ENCODE assay signal across 1 cellular context in the genomic region with DNA sequence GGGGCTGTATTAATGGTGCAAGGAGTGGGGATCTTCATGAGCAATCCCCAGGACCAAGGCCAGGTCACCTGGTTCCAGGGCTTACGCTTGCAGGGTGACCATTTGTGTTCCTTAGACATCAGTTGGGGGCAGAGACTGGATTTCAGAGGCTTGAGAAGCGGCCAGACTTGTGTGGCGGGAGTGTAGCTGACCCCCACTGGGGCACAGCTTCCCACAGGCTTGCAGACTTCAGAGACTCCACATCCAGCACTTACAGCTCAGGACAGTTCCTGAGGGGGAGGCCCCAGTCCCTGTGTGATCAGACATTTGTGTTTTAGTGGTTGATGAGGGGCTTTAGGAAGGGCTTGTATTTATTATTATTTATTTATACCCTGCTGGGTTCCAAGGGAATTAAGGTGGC.
TF ChIP-seq lines count a peak whose summit lies in the region.

No MANE protein-coding gene starts in this region.

TF ChIP-seq in GM23338, 12 proteins besides CTCF, POLR2A, EP300 and RAD21 (continued from another document):
- TF ChIP-seq, protein P1, sequence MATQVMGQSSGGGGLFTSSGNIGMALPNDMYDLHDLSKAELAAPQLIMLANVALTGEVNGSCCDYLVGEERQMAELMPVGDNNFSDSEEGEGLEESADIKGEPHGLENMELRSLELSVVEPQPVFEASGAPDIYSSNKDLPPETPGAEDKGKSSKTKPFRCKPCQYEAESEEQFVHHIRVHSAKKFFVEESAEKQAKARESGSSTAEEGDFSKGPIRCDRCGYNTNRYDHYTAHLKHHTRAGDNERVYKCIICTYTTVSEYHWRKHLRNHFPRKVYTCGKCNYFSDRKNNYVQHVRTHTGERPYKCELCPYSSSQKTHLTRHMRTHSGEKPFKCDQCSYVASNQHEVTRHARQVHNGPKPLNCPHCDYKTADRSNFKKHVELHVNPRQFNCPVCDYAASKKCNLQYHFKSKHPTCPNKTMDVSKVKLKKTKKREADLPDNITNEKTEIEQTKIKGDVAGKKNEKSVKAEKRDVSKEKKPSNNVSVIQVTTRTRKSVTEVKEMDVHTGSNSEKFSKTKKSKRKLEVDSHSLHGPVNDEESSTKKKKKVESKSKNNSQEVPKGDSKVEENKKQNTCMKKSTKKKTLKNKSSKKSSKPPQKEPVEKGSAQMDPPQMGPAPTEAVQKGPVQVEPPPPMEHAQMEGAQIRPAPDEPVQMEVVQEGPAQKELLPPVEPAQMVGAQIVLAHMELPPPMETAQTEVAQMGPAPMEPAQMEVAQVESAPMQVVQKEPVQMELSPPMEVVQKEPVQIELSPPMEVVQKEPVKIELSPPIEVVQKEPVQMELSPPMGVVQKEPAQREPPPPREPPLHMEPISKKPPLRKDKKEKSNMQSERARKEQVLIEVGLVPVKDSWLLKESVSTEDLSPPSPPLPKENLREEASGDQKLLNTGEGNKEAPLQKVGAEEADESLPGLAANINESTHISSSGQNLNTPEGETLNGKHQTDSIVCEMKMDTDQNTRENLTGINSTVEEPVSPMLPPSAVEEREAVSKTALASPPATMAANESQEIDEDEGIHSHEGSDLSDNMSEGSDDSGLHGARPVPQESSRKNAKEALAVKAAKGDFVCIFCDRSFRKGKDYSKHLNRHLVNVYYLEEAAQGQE (IDR thresholded peaks at IDR 0.05; ENCODE audit: unreplicated experiment): no peak
- TF ChIP-seq JUNB (IDR thresholded peaks at IDR 0.05; ENCODE audit: unreplicated experiment) (no peak), EZH2phosphoT487 (IDR thresholded peaks at IDR 0.05; ENCODE audit: unreplicated experiment) (no peak)
- TF ChIP-seq, protein P2, sequence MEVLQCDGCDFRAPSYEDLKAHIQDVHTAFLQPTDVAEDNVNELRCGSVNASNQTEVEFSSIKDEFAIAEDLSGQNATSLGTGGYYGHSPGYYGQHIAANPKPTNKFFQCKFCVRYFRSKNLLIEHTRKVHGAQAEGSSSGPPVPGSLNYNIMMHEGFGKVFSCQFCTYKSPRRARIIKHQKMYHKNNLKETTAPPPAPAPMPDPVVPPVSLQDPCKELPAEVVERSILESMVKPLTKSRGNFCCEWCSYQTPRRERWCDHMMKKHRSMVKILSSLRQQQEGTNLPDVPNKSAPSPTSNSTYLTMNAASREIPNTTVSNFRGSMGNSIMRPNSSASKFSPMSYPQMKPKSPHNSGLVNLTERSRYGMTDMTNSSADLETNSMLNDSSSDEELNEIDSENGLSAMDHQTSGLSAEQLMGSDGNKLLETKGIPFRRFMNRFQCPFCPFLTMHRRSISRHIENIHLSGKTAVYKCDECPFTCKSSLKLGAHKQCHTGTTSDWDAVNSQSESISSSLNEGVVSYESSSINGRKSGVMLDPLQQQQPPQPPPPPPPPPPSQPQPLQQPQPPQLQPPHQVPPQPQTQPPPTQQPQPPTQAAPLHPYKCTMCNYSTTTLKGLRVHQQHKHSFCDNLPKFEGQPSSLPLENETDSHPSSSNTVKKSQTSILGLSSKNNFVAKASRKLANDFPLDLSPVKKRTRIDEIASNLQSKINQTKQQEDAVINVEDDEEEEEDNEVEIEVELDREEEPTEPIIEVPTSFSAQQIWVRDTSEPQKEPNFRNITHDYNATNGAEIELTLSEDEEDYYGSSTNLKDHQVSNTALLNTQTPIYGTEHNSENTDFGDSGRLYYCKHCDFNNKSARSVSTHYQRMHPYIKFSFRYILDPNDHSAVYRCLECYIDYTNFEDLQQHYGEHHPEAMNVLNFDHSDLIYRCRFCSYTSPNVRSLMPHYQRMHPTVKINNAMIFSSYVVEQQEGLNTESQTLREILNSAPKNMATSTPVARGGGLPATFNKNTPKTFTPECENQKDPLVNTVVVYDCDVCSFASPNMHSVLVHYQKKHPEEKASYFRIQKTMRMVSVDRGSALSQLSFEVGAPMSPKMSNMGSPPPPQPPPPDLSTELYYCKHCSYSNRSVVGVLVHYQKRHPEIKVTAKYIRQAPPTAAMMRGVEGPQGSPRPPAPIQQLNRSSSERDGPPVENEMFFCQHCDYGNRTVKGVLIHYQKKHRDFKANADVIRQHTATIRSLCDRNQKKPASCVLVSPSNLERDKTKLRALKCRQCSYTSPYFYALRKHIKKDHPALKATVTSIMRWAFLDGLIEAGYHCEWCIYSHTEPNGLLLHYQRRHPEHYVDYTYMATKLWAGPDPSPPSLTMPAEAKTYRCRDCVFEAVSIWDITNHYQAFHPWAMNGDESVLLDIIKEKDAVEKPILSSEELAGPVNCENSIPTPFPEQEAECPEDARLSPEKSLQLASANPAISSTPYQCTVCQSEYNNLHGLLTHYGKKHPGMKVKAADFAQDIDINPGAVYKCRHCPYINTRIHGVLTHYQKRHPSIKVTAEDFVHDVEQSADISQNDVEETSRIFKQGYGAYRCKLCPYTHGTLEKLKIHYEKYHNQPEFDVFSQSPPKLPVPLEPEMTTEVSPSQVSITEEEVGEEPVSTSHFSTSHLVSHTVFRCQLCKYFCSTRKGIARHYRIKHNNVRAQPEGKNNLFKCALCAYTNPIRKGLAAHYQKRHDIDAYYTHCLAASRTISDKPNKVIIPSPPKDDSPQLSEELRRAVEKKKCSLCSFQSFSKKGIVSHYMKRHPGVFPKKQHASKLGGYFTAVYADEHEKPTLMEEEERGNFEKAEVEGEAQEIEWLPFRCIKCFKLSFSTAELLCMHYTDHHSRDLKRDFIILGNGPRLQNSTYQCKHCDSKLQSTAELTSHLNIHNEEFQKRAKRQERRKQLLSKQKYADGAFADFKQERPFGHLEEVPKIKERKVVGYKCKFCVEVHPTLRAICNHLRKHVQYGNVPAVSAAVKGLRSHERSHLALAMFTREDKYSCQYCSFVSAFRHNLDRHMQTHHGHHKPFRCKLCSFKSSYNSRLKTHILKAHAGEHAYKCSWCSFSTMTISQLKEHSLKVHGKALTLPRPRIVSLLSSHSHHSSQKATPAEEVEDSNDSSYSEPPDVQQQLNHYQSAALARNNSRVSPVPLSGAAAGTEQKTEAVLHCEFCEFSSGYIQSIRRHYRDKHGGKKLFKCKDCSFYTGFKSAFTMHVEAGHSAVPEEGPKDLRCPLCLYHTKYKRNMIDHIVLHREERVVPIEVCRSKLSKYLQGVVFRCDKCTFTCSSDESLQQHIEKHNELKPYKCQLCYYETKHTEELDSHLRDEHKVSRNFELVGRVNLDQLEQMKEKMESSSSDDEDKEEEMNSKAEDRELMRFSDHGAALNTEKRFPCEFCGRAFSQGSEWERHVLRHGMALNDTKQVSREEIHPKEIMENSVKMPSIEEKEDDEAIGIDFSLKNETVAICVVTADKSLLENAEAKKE (CRISPR knock-in tag; IDR thresholded peaks at IDR 0.05): no peak
